8 cellular contexts compared by ENCODE assay signal in the genomic region with DNA sequence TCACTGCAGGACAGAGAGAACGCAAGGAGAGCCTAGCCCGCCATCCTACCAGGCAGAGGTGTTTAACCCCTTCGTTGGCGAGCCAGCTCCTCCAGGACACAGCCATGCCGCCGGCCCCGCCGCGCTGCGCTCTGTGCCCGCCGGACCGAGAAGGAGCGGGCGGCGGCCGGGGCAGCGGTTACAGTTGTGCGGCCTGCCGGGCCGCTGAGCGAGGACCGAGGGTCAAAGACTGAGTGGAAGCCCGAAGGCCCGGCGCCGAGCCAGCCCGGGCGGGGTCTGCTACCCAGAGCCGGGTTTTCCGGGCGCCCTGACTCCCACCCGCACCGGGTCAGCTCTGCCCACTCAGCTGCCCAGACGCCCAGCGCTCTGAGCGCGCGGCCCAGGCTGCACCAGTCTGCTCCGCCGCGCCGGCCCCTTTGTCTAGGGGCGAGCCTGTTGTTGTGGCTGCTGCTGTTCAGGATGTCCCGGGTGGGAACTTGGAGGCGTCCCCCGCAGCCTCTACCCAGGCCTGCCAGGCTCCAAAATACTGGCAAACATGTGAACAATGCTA. TPM values are rescaled to one million over a fixed set of nuclear protein-coding genes. Genes with fewer than 3 reads are reported as not detected.
A peak's percentile ranks its signal among the peaks of the same experiment; 100 is the strongest.
DNase-seq lines count a peak whose midpoint lies in the region; ATAC-seq, FAIRE-seq and TF ChIP-seq lines count a peak whose summit lies in the region.

NOX4 (minus strand) TSS at position 235 of the 550 bp plus-strand sequence; CDS start at position 106, 129 bp downstream.

- H3K27ac ChIP-seq in kidney (ENCODE audit: low read depth in 2 of 2, low read length in 2 of 2), result peak within 1 kb of the TSS; percentile 81
- no peak within 1 kb of the TSS for H3K27ac ChIP-seq in SJCRH30

- H3K4me1 Mint-ChIP-seq in HFFc6 (ENCODE audit: low read depth), result peaks cover 57% of the 10 kb centered on the region

- H3K9ac ChIP-seq in kidney (ENCODE audit: low read length in 2 of 2), result peak within 1 kb of the TSS; percentile 33 to 76
- peak within 1 kb of the TSS; percentile 88 for H3K9ac ChIP-seq in skeletal muscle satellite cell (ENCODE audit: low read depth, low read length)

- no peaks in the 10 kb centered on the region for H3K27me3 Mint-ChIP-seq in HFFc6 (ENCODE audit: insufficient read depth)

- H3K4me3 ChIP-seq in kidney (ENCODE audit: low read length in 2 of 2), result peak within 1 kb of the TSS; percentile 47 to 56
- H3K4me3 ChIP-seq in skeletal muscle satellite cell (ENCODE audit: low read length), result peak within 1 kb of the TSS; percentile 77
- H3K4me3 ChIP-seq in SJCRH30, result no peak within 1 kb of the TSS

- no peaks in the 10 kb centered on the region for H3K9me3 ChIP-seq in kidney (ENCODE audit: control insufficient read depth in 1 of 2, low read length in 2 of 2)
- H3K9me3 ChIP-seq in skeletal muscle satellite cell (replicated peaks; ENCODE audit: low read length), result no peaks in the 10 kb centered on the region
- no peaks in the 10 kb centered on the region for H3K9me3 ChIP-seq in SJCRH30 (replicated peaks)

- H3K36me3 Mint-ChIP-seq in HFFc6 (ENCODE audit: low read depth), result no peaks in the 10 kb centered on the region

- no peaks in the 10 kb centered on the region for H3K9me3 Mint-ChIP-seq in HFFc6

- peak within 1 kb of the TSS; percentile 93 for H3K4me3 Mint-ChIP-seq in HFFc6

- TF ChIP-seq CTCF in HFFc6 (IDR thresholded peaks at IDR 0.05) (no peak), kidney (IDR thresholded peaks at IDR 0.05; ENCODE audit: borderline replicate concordance, extremely low read depth, insufficient read depth) (peak; percentile 0)

- H3K4me1 ChIP-seq in kidney (ENCODE audit: control insufficient read depth in 1 of 2, insufficient read depth in 1 of 2, low read depth in 1 of 2, low read length in 2 of 2) (no peaks in the 10 kb centered on the region), skeletal muscle satellite cell (ENCODE audit: control insufficient read depth, insufficient read depth, low read length) (peaks cover 43% of the 10 kb centered on the region), SJCRH30 (no peaks in the 10 kb centered on the region)

- H3K36me3 ChIP-seq in kidney (ENCODE audit: control insufficient read depth in 1 of 2, insufficient read depth in 2 of 2, low read length in 2 of 2) (no peaks in the 10 kb centered on the region), skeletal muscle satellite cell (ENCODE audit: insufficient read depth, low read length) (no peaks in the 10 kb centered on the region), SJCRH30 (no peaks in the 10 kb centered on the region)

- H3K27me3 ChIP-seq in skeletal muscle satellite cell (ENCODE audit: control insufficient read depth, insufficient read depth, low read length) (no peaks in the 10 kb centered on the region), SJCRH30 (0 out of 2 replicates have a peak, but pooled peaks cover 4% of the 10 kb centered on the region)

- peak within 1 kb of the TSS; percentile 92 for H3K27ac Mint-ChIP-seq in HFFc6

- ATAC-seq in GM19035 (IDR thresholded peaks at IDR 0.05; ENCODE audit: unreplicated experiment), result no peak

- peak; percentile 20 for DNase-seq in HFFc6
- peak; percentile 56 to 91 for DNase-seq in dermis microvascular lymphatic vessel endothelial cell (ENCODE audit: low read depth in 2 of 2)
- DNase-seq in kidney, result peak; percentile 80
- no peak for DNase-seq in NCI-H774 (lab: John Stamatoyannopoulos, UW)
- no peak for DNase-seq in SJCRH30
- no peak for DNase-seq in DMS79 (lab: John Stamatoyannopoulos, UW)

- no peak for FAIRE-seq in kidney (lab: Jason Lieb, UNC)

- H3K4me2 ChIP-seq in skeletal muscle satellite cell (ENCODE audit: low read length), result peak within 1 kb of the TSS; percentile 82

- intact Hi-C loops in kidney (cut with DNase I), result no loop called here

RNA-seq across cellular contexts. Expression of gene NOX4, which starts in this region (rescaled TPM):
- total RNA-seq in HFFc6 (2021; fragmentation: NEBNext Ultra II Directional; extraction: Animal tissue kit (Norgen Biotek cat#: 25700)), result 1 to 10 TPM; 2.2 to 5.0 (median 3.2) TPM
- 55.1 and 81.8 TPM in 2 replicates for total RNA-seq in dermis microvascular lymphatic vessel endothelial cell
- total RNA-seq in kidney, result 13.0 TPM
- 370 TPM for polyA plus RNA-seq in kidney (ENCODE audit: insufficient read depth, low read depth, low replicate concordance)
- 0.44 and 0.51 TPM in 2 replicates for total RNA-seq in skeletal muscle satellite cell (2012; rRNA removed)
- not detected in 2 replicates for total RNA-seq in SJCRH30 (2014; rRNA removed; shearing (Covaris generic))

Comparison
In these comparisons a context has a peak if more than half of its experiments do, and no peak if none do; other contexts are left out.
1. DNase-seq: peak in HFFc6 (single experiment), dermis microvascular lymphatic vessel endothelial cell (2 of 2) and kidney (single experiment); none in NCI-H774 (single experiment), SJCRH30 (0 of 2) and DMS79 (single experiment).